ENCODE assay signal across 8 cellular contexts in the genomic region with DNA sequence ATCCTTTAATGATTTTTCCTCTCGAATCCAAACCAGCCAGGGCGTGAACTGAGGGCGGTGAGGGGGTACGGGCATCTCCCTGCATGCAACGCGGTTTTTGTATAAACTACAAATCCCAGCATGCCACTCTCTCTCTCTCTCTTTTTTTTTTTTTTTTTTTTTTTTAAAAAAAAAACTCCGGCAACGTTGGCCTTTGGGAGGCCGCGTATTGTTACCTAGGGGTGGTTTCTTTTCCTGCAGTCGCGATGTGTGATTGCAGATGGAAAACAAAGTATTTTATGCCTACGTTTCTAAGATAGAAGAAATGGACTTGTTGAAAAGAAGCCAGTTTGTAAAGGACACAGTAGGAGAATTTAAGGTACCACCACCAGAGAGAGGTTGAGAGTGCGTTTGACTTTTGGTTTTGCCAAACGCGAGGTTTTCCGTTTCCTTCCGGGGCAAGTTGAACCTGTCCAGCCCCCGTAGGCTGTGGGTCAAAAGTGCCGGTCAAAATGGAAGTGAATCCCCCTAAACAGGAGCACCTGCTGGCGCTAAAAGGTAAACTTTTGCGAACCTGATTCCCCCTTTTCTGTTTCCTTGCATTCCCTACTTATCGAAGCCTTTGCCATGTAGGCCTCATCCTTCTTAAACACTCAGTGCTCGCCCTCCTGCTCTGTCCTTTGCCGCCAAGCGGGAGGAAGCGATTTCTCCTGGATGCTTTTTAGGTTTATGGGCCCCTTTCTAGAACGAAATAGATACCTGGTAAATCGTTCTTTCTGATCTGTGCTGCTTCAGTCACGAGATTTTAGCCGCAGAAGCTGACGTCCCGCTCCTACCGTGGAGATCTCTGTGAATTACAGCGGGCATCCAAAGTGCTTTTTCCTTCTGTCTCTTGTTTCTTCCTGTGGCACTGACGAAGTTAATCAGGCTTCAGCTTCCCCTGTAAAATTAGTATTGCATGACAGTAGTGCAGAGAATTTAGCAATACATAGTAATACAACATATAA. TPM values are rescaled to one million over a fixed set of nuclear protein-coding genes. Genes with fewer than 3 reads are reported as not detected.
DNase-seq lines count a peak whose midpoint lies in the region; TF ChIP-seq lines count a peak whose summit lies in the region.

A gene with protein sequence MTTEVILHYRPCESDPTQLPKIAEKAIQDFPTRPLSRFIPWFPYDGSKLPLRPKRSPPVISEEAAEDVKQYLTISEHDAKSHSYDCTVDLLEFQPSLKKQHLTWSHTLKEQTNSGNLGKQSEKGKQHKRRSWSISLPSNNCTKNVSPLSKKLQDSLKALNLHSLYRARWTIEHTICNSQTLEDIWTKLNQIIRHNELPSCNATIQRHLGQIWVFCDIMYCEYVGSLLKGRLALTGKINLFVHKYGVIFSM (plus strand): TSS at position 458 of the 986 bp plus-strand sequence. CDS start 4,561 bp downstream, outside the sequence.
A gene with protein sequence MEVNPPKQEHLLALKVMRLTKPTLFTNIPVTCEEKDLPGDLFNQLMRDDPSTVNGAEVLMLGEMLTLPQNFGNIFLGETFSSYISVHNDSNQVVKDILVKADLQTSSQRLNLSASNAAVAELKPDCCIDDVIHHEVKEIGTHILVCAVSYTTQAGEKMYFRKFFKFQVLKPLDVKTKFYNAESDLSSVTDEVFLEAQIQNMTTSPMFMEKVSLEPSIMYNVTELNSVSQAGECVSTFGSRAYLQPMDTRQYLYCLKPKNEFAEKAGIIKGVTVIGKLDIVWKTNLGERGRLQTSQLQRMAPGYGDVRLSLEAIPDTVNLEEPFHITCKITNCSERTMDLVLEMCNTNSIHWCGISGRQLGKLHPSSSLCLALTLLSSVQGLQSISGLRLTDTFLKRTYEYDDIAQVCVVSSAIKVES (plus strand): TSS at position 458 of the 986 bp plus-strand sequence. CDS start 34 bp downstream, at position 492.

- no peak within 1 kb of the TSS for H3K4ac ChIP-seq in H9 (ENCODE audit: low read depth, low read length)

- no peaks in the 10 kb centered on the region for H3K36me3 ChIP-seq in neural progenitor cell
- no peaks in the 10 kb centered on the region for H3K36me3 ChIP-seq in stomach smooth muscle (ENCODE audit: control insufficient read depth in 2 of 2, insufficient read depth in 2 of 2, low read length in 2 of 2)

- peak within 1 kb of the TSS; percentile 44 for H4K5ac ChIP-seq in H9 (ENCODE audit: insufficient read length, low read depth, low read length)

- H3K4me3 Mint-ChIP-seq in H9 = peak within 1 kb of the TSS; percentile 95
- H3K4me3 Mint-ChIP-seq in neural progenitor cell = peak within 1 kb of the TSS; percentile 95

- H3K79me2 ChIP-seq in H9 (ENCODE audit: insufficient read depth, low read length) (peaks cover 8% of the 10 kb centered on the region; the same call in 1 of the 2 replicates), neural progenitor cell (ENCODE audit: low read depth) (peaks cover 90% of the 10 kb centered on the region)

- H3K27ac Mint-ChIP-seq in H9 (peak within 1 kb of the TSS; percentile 97 to 99 (median 97)), neural progenitor cell (peak within 1 kb of the TSS; percentile 87)

- no peaks in the 10 kb centered on the region for H3K23me2 ChIP-seq in H9 (ENCODE audit: insufficient read length, low read depth, low read length, poor library complexity, severe bottlenecking)

- peak within 1 kb of the TSS; percentile 71 for H3K27ac ChIP-seq in H9 (ENCODE audit: insufficient read length, low read depth, low read length)
- peak within 1 kb of the TSS; percentile 79 for H3K27ac ChIP-seq in neural progenitor cell
- peak within 1 kb of the TSS; percentile 80 for H3K27ac ChIP-seq in stomach smooth muscle (ENCODE audit: low read length)

- no peaks in the 10 kb centered on the region for H3F3A ChIP-seq in neural progenitor cell (ENCODE audit: low read depth)

- no peak within 1 kb of the TSS for H3T11ph ChIP-seq in H9 (ENCODE audit: low read length)

- H3K4me1 Mint-ChIP-seq in H9 = peaks cover 11 to 12% of the 10 kb centered on the region in 2 experiments
- H3K4me1 Mint-ChIP-seq in neural progenitor cell = peaks cover 20% of the 10 kb centered on the region

- no peaks in the 10 kb centered on the region for H3K79me1 ChIP-seq in H9 (ENCODE audit: insufficient read depth, low read depth, low read length, poor library complexity, severe bottlenecking)

- H3K4me3 ChIP-seq in neural progenitor cell (peak within 1 kb of the TSS; percentile 73), stomach smooth muscle (ENCODE audit: low read length in 2 of 2) (peak within 1 kb of the TSS; percentile 98 to 100)

- H2BK120ac ChIP-seq in H9 (ENCODE audit: low read depth, low read length, poor library complexity, severe bottlenecking) = no peak within 1 kb of the TSS

- H3K27me3 Mint-ChIP-seq in H9 (ENCODE audit: low read depth) (no peaks in the 10 kb centered on the region), neural progenitor cell (ENCODE audit: insufficient read depth, low read depth) (peaks cover 5% of the 10 kb centered on the region)

- H3K18ac ChIP-seq in H9 (ENCODE audit: insufficient read length, low read depth, low read length) = peak within 1 kb of the TSS; percentile 77

- no peak within 1 kb of the TSS for H2BK20ac ChIP-seq in H9 (ENCODE audit: low read depth, low read length, poor library complexity, severe bottlenecking)

- H2AK5ac ChIP-seq in H9 (ENCODE audit: insufficient read length, low read length) = no peak within 1 kb of the TSS

- H3K9ac ChIP-seq in H9 (ENCODE audit: extremely low read depth, insufficient read length, low read length) (peak within 1 kb of the TSS; percentile 94), neural progenitor cell (peak within 1 kb of the TSS; percentile 89), stomach smooth muscle (ENCODE audit: low read length in 2 of 2) (peak within 1 kb of the TSS; percentile 87 to 98)

- peaks cover 0 to 8% (median 5%) of the 10 kb centered on the region in 3 experiments; a peak in 5 of 7 replicates for H3K36me3 Mint-ChIP-seq in H9 (ENCODE audit: insufficient read depth in 1 of 3, low read depth in 3 of 3)
- peaks cover 6% of the 10 kb centered on the region for H3K36me3 Mint-ChIP-seq in neural progenitor cell

- H3K9me3 Mint-ChIP-seq in H9 (no peaks in the 10 kb centered on the region), neural progenitor cell (no peaks in the 10 kb centered on the region)

- TF ChIP-seq POLR2A in Raji (IDR thresholded peaks at IDR 0.05; ENCODE audit: insufficient read depth, low read depth, low read length) = peak; percentile 60

- no peak within 1 kb of the TSS for H3K56ac ChIP-seq in H9 (ENCODE audit: insufficient read length, low read depth, low read length)

- H3K9me3 ChIP-seq in H9 (ENCODE audit: control insufficient read depth, low read depth, low read length) = no peaks in the 10 kb centered on the region
- H3K9me3 ChIP-seq in neural progenitor cell (ENCODE audit: low read depth) = no peaks in the 10 kb centered on the region
- H3K9me3 ChIP-seq in stomach smooth muscle (ENCODE audit: control insufficient read depth in 2 of 2, low read length in 2 of 2) = no peaks in the 10 kb centered on the region

- in situ Hi-C loops in G401 (cut with HindIII; ENCODE audit: low sequenced_read_pairs) = no loop called here

- peak; percentile 25; the same call in 2 of the 3 replicates for TF ChIP-seq CTCF in H9 (conservative IDR thresholded peaks at IDR 0.05)
- peak; percentile 11 for TF ChIP-seq CTCF in neural progenitor cell (IDR thresholded peaks at IDR 0.05)

- peak within 1 kb of the TSS; percentile 58 for H2BK5ac ChIP-seq in H9 (ENCODE audit: insufficient read length, low read length)

- H3K4me1 ChIP-seq in H9 (ENCODE audit: insufficient read depth, low read length) (no peaks in the 10 kb centered on the region), neural progenitor cell (peaks cover 12% of the 10 kb centered on the region), stomach smooth muscle (ENCODE audit: control insufficient read depth, insufficient read depth, low read length) (peaks cover 4% of the 10 kb centered on the region)

- no peak within 1 kb of the TSS for H4K91ac ChIP-seq in H9 (ENCODE audit: insufficient read length, low read depth, low read length)

- no peak within 1 kb of the TSS for H2BK15ac ChIP-seq in H9 (ENCODE audit: low read depth, low read length)

- H4K8ac ChIP-seq in H9 (replicated peaks; ENCODE audit: insufficient read length, low read depth, low read length) = no peak within 1 kb of the TSS

- peak; percentile 92 for DNase-seq in G401 (ENCODE audit: low spot score)
- DNase-seq in H9 = peak; percentile 84
- peak; percentile 88 for DNase-seq in M059J (ENCODE audit: low read depth)
- peak; percentile 76 for DNase-seq in activated gamma-delta T cell treated with anti-CD3 and anti-CD28 coated beads, Interleukin-2, amount 50 U/mL, for 16 hours (ENCODE audit: low read depth)
- DNase-seq in foreskin melanocyte = peak; percentile 93
- DNase-seq in neural progenitor cell (ENCODE audit: low spot score) = peak; percentile 93

- H2AFZ ChIP-seq in H9 (ENCODE audit: low read length) (peak within 1 kb of the TSS; percentile 93), neural progenitor cell (replicated peaks) (peak within 1 kb of the TSS; percentile 100)

- no peak within 1 kb of the TSS for H3K23ac ChIP-seq in H9 (ENCODE audit: insufficient read length, low read depth, low read length)

- no CpG with 5 or more reads among the region's 36 CpGs for WGBS in H9 (ENCODE audit: extremely low coverage, insufficient read length, low lambda C conversion rate)

- H3K14ac ChIP-seq in H9 (ENCODE audit: insufficient read depth, low read length) = no peak within 1 kb of the TSS; the same call in 1 of the 2 replicates

- H3K27me3 ChIP-seq in H9 (ENCODE audit: insufficient read depth, low read length) = no peaks in the 10 kb centered on the region
- H3K27me3 ChIP-seq in neural progenitor cell = no peaks in the 10 kb centered on the region
- H3K27me3 ChIP-seq in stomach smooth muscle (ENCODE audit: control insufficient read depth in 1 of 2, insufficient read depth in 2 of 2, low read length in 2 of 2) = no peaks in the 10 kb centered on the region

- H4K20me1 ChIP-seq in H9 (ENCODE audit: control insufficient read depth, insufficient read depth, insufficient read length) (no peaks in the 10 kb centered on the region), neural progenitor cell (ENCODE audit: low read depth) (no peaks in the 10 kb centered on the region)

- H2BK12ac ChIP-seq in H9 (ENCODE audit: insufficient read length, low read depth, low read length) = no peak within 1 kb of the TSS

- peak within 1 kb of the TSS; percentile 99 for H3K4me2 ChIP-seq in H9 (ENCODE audit: insufficient read depth, insufficient read length, low read length)
- H3K4me2 ChIP-seq in neural progenitor cell = peak within 1 kb of the TSS; percentile 94

RNA-seq across cellular contexts. Expression of the first gene that starts in this region (rescaled TPM):
- total RNA-seq in G401 (2014; rRNA removed; shearing (Covaris generic)) = 3.4 and 5.9 TPM in 2 replicates
- 2.9 and 3.8 TPM in 2 replicates for total RNA-seq in H9 (2021)
- total RNA-seq in M059J (2014; rRNA removed; shearing (Covaris generic)) = 5.6 and 7.9 TPM in 2 replicates
- 5.7 and 8.4 TPM in 2 replicates for total RNA-seq in neural progenitor cell (ENCODE audit: low replicate concordance)

RNA-seq across cellular contexts. Expression of the second gene that starts in this region (rescaled TPM):
- 29.1 and 37.7 TPM in 2 replicates for total RNA-seq in G401 (2014; rRNA removed; shearing (Covaris generic))
- total RNA-seq in H9 (2021) = 15.5 and 16.7 TPM in 2 replicates
- total RNA-seq in M059J (2014; rRNA removed; shearing (Covaris generic)) = 27.8 and 39.3 TPM in 2 replicates
- total RNA-seq in neural progenitor cell (ENCODE audit: low replicate concordance) = 32.6 and 53.1 TPM in 2 replicates

Comparison
In these comparisons a context has a peak if more than half of its experiments do, and no peak if none do; other contexts are left out.
1. Peak in every context shown above with its lines: DNase-seq, H3K4me3 ChIP-seq and H3K27ac ChIP-seq.